In genomic region chr17:82450357-82451106, GRCh38 we compare ENCODE assay signal across 1 cellular context.
A peak's percentile ranks its signal among the peaks of the same experiment; 100 is the strongest.
TF ChIP-seq lines count a peak whose summit lies in the region.

TSS of gene CYBC1 (minus strand) at chr17:82450752. CDS start at chr17:82449254, 1,498 bp downstream.

TF ChIP-seq in HepG2, 621 proteins besides CTCF, POLR2A, EP300 and RAD21 (continued from another document and continues in another):
- TF ChIP-seq PATZ1 (CRISPR knock-in tag; IDR thresholded peaks at IDR 0.05) (peak; percentile 58; the same call in 1 of the 2 replicates), ZFAT (CRISPR knock-in tag; conservative IDR thresholded peaks at IDR 0.05) (no peak), ASH2L (IDR thresholded peaks at IDR 0.05; ENCODE audit: insufficient read length, low read depth, low read length) (peak; percentile 90), ZSCAN25 (CRISPR knock-in tag; IDR thresholded peaks at IDR 0.05) (no peak), HINFP (CRISPR knock-in tag; IDR thresholded peaks at IDR 0.05; ENCODE audit: low read depth) (peak; percentile 84), CREM (IDR thresholded peaks at IDR 0.05) (no peak; the same call in 1 of the 2 replicates), CREM (CRISPR knock-in tag; IDR thresholded peaks at IDR 0.05) (no peak), POLR2AphosphoS2 (IDR thresholded peaks at IDR 0.05; ENCODE audit: low read depth, low read length) (no peak), ZNF430 (CRISPR knock-in tag; IDR thresholded peaks at IDR 0.05) (peak; percentile 53; the same call in 1 of the 2 replicates), ZNF124 (CRISPR knock-in tag; IDR thresholded peaks at IDR 0.05) (no peak; the same call in 1 of the 2 replicates), ZNF589 (CRISPR knock-in tag; conservative IDR thresholded peaks at IDR 0.05) (no peak; the same call in 1 of the 2 replicates), ATF6 (CRISPR knock-in tag; conservative IDR thresholded peaks at IDR 0.05) (0 out of 2 replicates have a peak, but pooled peaks have one; percentile 22), ZNF747 (CRISPR knock-in tag; IDR thresholded peaks at IDR 0.05; ENCODE audit: borderline replicate concordance) (peak; percentile 66; the same call in 1 of the 2 replicates), ZNF230 (CRISPR knock-in tag; IDR thresholded peaks at IDR 0.05) (0 out of 2 replicates have a peak, but pooled peaks have one; percentile 27), ARNT2 (CRISPR knock-in tag; IDR thresholded peaks at IDR 0.05; ENCODE audit: low read depth) (peak; percentile 90), JARID2 (CRISPR knock-in tag; IDR thresholded peaks at IDR 0.05; ENCODE audit: insufficient replicate concordance) (peak; percentile 6), LCORL (IDR thresholded peaks at IDR 0.05) (no peak), LCORL (CRISPR knock-in tag; IDR thresholded peaks at IDR 0.05) (peak; percentile 69; the same call in 1 of the 2 replicates), ZNF552 (CRISPR knock-in tag; IDR thresholded peaks at IDR 0.05; ENCODE audit: borderline replicate concordance) (peak; percentile 49; the same call in 1 of the 2 replicates), CCAR2 (optimal IDR thresholded peaks at IDR 0.05; ENCODE audit: low read depth, low read length) (peak; percentile 24), ZNF720 (CRISPR knock-in tag; IDR thresholded peaks at IDR 0.05) (no peak), BATF2 (CRISPR knock-in tag; IDR thresholded peaks at IDR 0.05) (no peak; the same call in 1 of the 2 replicates), SMAD1 (CRISPR knock-in tag; IDR thresholded peaks at IDR 0.05; ENCODE audit: borderline replicate concordance, low read depth) (0 out of 2 replicates have a peak, but pooled peaks have one; percentile 38), TAF1 (CRISPR knock-in tag; IDR thresholded peaks at IDR 0.05) (peak; percentile 80; the same call in 1 of the 2 replicates), KDM3A (CRISPR knock-in tag; IDR thresholded peaks at IDR 0.05; ENCODE audit: low read depth) (no peak), ZNF282 (IDR thresholded peaks at IDR 0.05; ENCODE audit: partially characterized antibody) (no peak), KDM2A (CRISPR knock-in tag; IDR thresholded peaks at IDR 0.05; ENCODE audit: borderline replicate concordance, low read depth) (peak; percentile 88), CEBPZ (IDR thresholded peaks at IDR 0.05; ENCODE audit: low read length) (no peak), ATF2 (CRISPR knock-in tag; IDR thresholded peaks at IDR 0.05) (peak; percentile 34; the same call in 1 of the 2 replicates), GFI1 (CRISPR knock-in tag; IDR thresholded peaks at IDR 0.05; ENCODE audit: borderline replicate concordance) (no peak), SP1 (IDR thresholded peaks at IDR 0.05) (0 out of 2 replicates have a peak, but pooled peaks have one; percentile 41), SP1 (CRISPR knock-in tag; IDR thresholded peaks at IDR 0.05) (peak; percentile 95), ZNF382 (CRISPR knock-in tag; IDR thresholded peaks at IDR 0.05; ENCODE audit: borderline replicate concordance) (no peak), MED13 (CRISPR knock-in tag; IDR thresholded peaks at IDR 0.05) (no peak), ATAD3A (CRISPR knock-in tag; IDR thresholded peaks at IDR 0.05) (no peak), ZNF333 (CRISPR knock-in tag; IDR thresholded peaks at IDR 0.05; ENCODE audit: borderline replicate concordance) (peak; percentile 56; the same call in 1 of the 2 replicates), ZNF629 (CRISPR knock-in tag; conservative IDR thresholded peaks at IDR 0.05) (0 out of 2 replicates have a peak, but pooled peaks have one; percentile 15), BORCS8-MEF2B (CRISPR knock-in tag; IDR thresholded peaks at IDR 0.05) (peak; percentile 96), HNRNPLL (IDR thresholded peaks at IDR 0.05; ENCODE audit: low read depth, low read length, poor library complexity, severe bottlenecking) (peak; percentile 43), ZNF260 (CRISPR knock-in tag; IDR thresholded peaks at IDR 0.05; ENCODE audit: borderline replicate concordance, low read depth) (no peak), ZNF768 (CRISPR knock-in tag; IDR thresholded peaks at IDR 0.05) (peak; percentile 83; the same call in 1 of the 2 replicates), ZNF891 (CRISPR knock-in tag; IDR thresholded peaks at IDR 0.05) (peak; percentile 90), ZBTB26 (CRISPR knock-in tag; IDR thresholded peaks at IDR 0.05; ENCODE audit: borderline replicate concordance) (no peak)
- TF ChIP-seq, protein P1, sequence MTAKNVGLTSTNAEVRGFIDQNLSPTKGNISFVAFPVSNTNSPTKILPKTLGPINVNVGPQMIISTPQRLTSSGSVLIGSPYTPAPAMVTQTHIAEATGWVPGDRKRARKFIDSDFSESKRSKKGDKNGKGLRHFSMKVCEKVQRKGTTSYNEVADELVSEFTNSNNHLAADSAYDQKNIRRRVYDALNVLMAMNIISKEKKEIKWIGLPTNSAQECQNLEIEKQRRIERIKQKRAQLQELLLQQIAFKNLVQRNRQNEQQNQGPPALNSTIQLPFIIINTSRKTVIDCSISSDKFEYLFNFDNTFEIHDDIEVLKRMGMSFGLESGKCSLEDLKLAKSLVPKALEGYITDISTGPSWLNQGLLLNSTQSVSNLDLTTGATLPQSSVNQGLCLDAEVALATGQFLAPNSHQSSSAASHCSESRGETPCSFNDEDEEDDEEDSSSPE (CRISPR knock-in tag; IDR thresholded peaks at IDR 0.05): peak; percentile 72
- TF ChIP-seq, protein P2, sequence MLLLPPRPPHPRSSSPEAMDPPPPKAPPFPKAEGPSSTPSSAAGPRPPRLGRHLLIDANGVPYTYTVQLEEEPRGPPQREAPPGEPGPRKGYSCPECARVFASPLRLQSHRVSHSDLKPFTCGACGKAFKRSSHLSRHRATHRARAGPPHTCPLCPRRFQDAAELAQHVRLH (CRISPR knock-in tag; IDR thresholded peaks at IDR 0.05; ENCODE audit: borderline replicate concordance, low read depth): peak; percentile 86
- TF ChIP-seq, protein P3, sequence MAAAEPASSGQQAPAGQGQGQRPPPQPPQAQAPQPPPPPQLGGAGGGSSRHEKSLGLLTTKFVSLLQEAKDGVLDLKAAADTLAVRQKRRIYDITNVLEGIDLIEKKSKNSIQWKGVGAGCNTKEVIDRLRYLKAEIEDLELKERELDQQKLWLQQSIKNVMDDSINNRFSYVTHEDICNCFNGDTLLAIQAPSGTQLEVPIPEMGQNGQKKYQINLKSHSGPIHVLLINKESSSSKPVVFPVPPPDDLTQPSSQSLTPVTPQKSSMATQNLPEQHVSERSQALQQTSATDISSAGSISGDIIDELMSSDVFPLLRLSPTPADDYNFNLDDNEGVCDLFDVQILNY (CRISPR knock-in tag; conservative IDR thresholded peaks at IDR 0.05): peak; percentile 33; the same call in 1 of the 2 replicates
